ENCODE assay signal across 19 cellular contexts in the genomic region with DNA sequence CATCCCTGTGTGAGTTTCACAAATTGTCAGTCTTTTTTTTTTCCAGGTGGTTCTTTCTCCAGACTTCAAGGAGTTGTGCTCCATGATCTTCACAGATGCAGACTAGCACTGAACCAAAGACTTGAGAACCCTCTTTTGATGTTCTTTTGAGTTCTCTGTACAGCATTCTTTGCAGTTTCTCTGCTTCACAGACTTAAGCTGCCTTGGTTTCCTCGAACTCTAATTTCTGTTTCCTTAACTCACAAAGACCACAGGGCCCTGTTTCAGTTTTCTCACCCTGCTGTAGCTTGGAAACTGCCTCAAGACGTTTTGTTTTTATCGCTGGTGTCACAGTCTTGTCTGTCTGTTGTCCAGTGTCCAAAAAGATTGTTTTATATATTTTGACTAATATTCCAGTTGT.
DNase-seq lines count a peak whose midpoint lies in the region; ATAC-seq and TF ChIP-seq lines count a peak whose summit lies in the region.
"Had no signal": no experiment of that assay in that cellular context is flagged by ENCODE, and none has a peak within 500 bp of the region (broad histone marks: within the 10 kb centered on the region; RNA-seq: fewer than 3 reads in every experiment).

No MANE protein-coding gene starts in this region.

- H3K27me3 Mint-ChIP-seq in chondrocyte (ENCODE audit: low read depth) (no peaks in the 10 kb centered on the region), nephron progenitor cell (ENCODE audit: low read depth, poor library complexity) (no peaks in the 10 kb centered on the region), natural killer cell (ENCODE audit: low read depth in 2 of 2) (no peaks in the 10 kb centered on the region), MCF 10A (ENCODE audit: insufficient read depth, unreplicated experiment) (peaks cover 86% of the 10 kb centered on the region)
- H3K27me3 Mint-ChIP-seq: CD4-positive, alpha-beta memory T cell; T-helper 17 cell had no signal

- CTCF ChIA-PET in MCF 10A (lab: Yijun Ruan, JAX) = interaction anchor here (0.6 to 1.5 kb wide), 2 partner anchors 160 to 473 kb away, joined by 4 to 5 read pairs; no protein-coding TSS in a partner anchor

- H3K9me2 ChIP-seq in GM23248 (ENCODE audit: insufficient read depth) = no peaks in the 10 kb centered on the region

- POLR2A ChIA-PET in MCF 10A (lab: Yijun Ruan, JAX) = no interaction called here

- intact Hi-C loops in natural killer cell (cut with micrococcal nuclease) = no loop called here
- intact Hi-C loops in MCF 10A (cut with micrococcal nuclease) = no loop called here

- in situ Hi-C loops in GM23248 (cut with MboI) = no loop called here

- no peaks in the 10 kb centered on the region for H3K79me2 ChIP-seq in GM23248 (ENCODE audit: insufficient read depth)

- H3K4me1 ChIP-seq in GM23248 (ENCODE audit: insufficient read depth) = peaks cover 54% of the 10 kb centered on the region
- H3K4me1 ChIP-seq: BE2C had no signal

- BruUV-seq in MCF 10A (replicated peaks; lab: Mats Ljungman, UMichigan) = no TSS peak

- H3K27me3 ChIP-seq in GM23248 (replicated peaks; ENCODE audit: insufficient read depth) = no peaks in the 10 kb centered on the region
- H3K27me3 ChIP-seq: BE2C had no signal

- WGBS in GM23248 (ENCODE audit: low coverage in 1 of 2, low lambda C conversion rate in 2 of 2, missing lambda C conversion rate in 2 of 2), 2 experiments = 8 to 11% methylated on average over 3 of the region's 3 CpGs

- H3K36me3 ChIP-seq in GM23248 (ENCODE audit: low read depth) = no peaks in the 10 kb centered on the region
- H3K36me3 ChIP-seq: BE2C had no signal

- no peaks in the 10 kb centered on the region for H3K36me3 Mint-ChIP-seq in chondrocyte (ENCODE audit: low read depth)
- no peaks in the 10 kb centered on the region for H3K36me3 Mint-ChIP-seq in nephron progenitor cell (ENCODE audit: low read depth)
- no peaks in the 10 kb centered on the region for H3K36me3 Mint-ChIP-seq in natural killer cell
- H3K36me3 Mint-ChIP-seq in MCF 10A (ENCODE audit: insufficient read depth, unreplicated experiment) = no peaks in the 10 kb centered on the region
- H3K36me3 Mint-ChIP-seq: CD4-positive, alpha-beta memory T cell had no signal

- H4K20me1 ChIP-seq in GM23248 (ENCODE audit: insufficient read depth) = no peaks in the 10 kb centered on the region

- no peak for ATAC-seq in natural killer cell
- ATAC-seq: HepG2, T-helper 17 cell had no signal

- no peak for TF ChIP-seq CTCF in chondrocyte (IDR thresholded peaks at IDR 0.05)
- no peak for TF ChIP-seq CTCF in nephron progenitor cell (IDR thresholded peaks at IDR 0.05)
- TF ChIP-seq CTCF in natural killer cell (IDR thresholded peaks at IDR 0.05) = no peak
- TF ChIP-seq CTCF in MCF 10A (IDR thresholded peaks at IDR 0.05; ENCODE audit: unreplicated experiment) = no peak

- peak overlapping the region; percentile 41; the same call in 1 of the 2 replicates for H3K9ac ChIP-seq in GM23248

- H3K9me3 Mint-ChIP-seq in chondrocyte (ENCODE audit: low read depth) (peaks cover 4% of the 10 kb centered on the region), nephron progenitor cell (no peaks in the 10 kb centered on the region), natural killer cell (peaks cover 2 to 4% of the 10 kb centered on the region in 2 donors), MCF 10A (ENCODE audit: unreplicated experiment) (no peaks in the 10 kb centered on the region)

- H2AFZ ChIP-seq in GM23248 = peak overlapping the region; percentile 85

- peaks cover 12% of the 10 kb centered on the region for H3F3A ChIP-seq in GM23248 (ENCODE audit: insufficient read depth)

- H3K27ac ChIP-seq in GM23248 = no peak overlapping the region

- H3K27ac Mint-ChIP-seq in chondrocyte (ENCODE audit: unreplicated experiment) = peak overlapping the region; percentile 37
- peak overlapping the region; percentile 32 for H3K27ac Mint-ChIP-seq in nephron progenitor cell
- H3K27ac Mint-ChIP-seq in natural killer cell = no peak overlapping the region
- H3K27ac Mint-ChIP-seq in MCF 10A (ENCODE audit: low read depth, unreplicated experiment) = no peak overlapping the region
- H3K27ac Mint-ChIP-seq: CD4-positive, alpha-beta memory T cell; T-helper 17 cell had no signal

- H3K4me1 Mint-ChIP-seq in chondrocyte (ENCODE audit: low read depth) (peaks cover 25% of the 10 kb centered on the region), nephron progenitor cell (no peaks in the 10 kb centered on the region), natural killer cell (no peaks in the 10 kb centered on the region), MCF 10A (ENCODE audit: insufficient read depth, unreplicated experiment) (no peaks in the 10 kb centered on the region)
- H3K4me1 Mint-ChIP-seq: CD4-positive, alpha-beta memory T cell; T-helper 17 cell had no signal

- no peak overlapping the region for H3K4me3 Mint-ChIP-seq in chondrocyte (ENCODE audit: unreplicated experiment)
- no peak overlapping the region for H3K4me3 Mint-ChIP-seq in nephron progenitor cell
- H3K4me3 Mint-ChIP-seq in natural killer cell = no peak overlapping the region
- no peak overlapping the region for H3K4me3 Mint-ChIP-seq in MCF 10A (ENCODE audit: unreplicated experiment)
- H3K4me3 Mint-ChIP-seq: CD4-positive, alpha-beta memory T cell; T-helper 17 cell had no signal

- H3K4me3 ChIP-seq in GM23248 = peak overlapping the region; percentile 55

- peak overlapping the region; percentile 73 for H3K4me2 ChIP-seq in GM23248 (ENCODE audit: unreplicated experiment)

- H3K9me3 ChIP-seq in GM23248 (ENCODE audit: low read depth) = no peaks in the 10 kb centered on the region
- H3K9me3 ChIP-seq: BE2C had no signal

- peak; percentile 9 for DNase-seq in GM23248
- peak; percentile 2 for DNase-seq in NAMALWA (ENCODE audit: low spot score)
- no peak for DNase-seq in chondrocyte (ENCODE audit: low spot score)
- DNase-seq in nephron progenitor cell = no peak
- DNase-seq in NCI-H1417 treated with DMSO at 0.1 percent for 48 hours (lab: John Stamatoyannopoulos, UW) = no peak
- no peak for DNase-seq in natural killer cell
- no peak for DNase-seq in MCF 10A (ENCODE audit: unreplicated experiment)
- DNase-seq in effector CD4-positive, alpha-beta T cell = no peak
- DNase-seq: BE2C; CD4-positive, alpha-beta memory T cell; HCEC 1CT; KG1; NCI-H1930; NCI-H2171 treated with DMSO at 0.1 percent for 48 hours; NCI-H446 treated with DMSO at 0.1 percent for 48 hours; NCI-H748 treated with DMSO at 0.1 percent for 48 hours; SIG-M5; T-helper 17 cell had no signal

Comparison
In these comparisons a context has a peak if more than half of its experiments do, and no peak if none do; other contexts are left out.
1. DNase-seq: peak in GM23248 (single experiment) and NAMALWA (single experiment); none in chondrocyte (single experiment), nephron progenitor cell (single experiment), NCI-H1417 treated with DMSO at 0.1 percent for 48 hours (single experiment), natural killer cell (single experiment), MCF 10A (single experiment) and effector CD4-positive, alpha-beta T cell (single experiment).
2. H3K27ac Mint-ChIP-seq: peak in chondrocyte (single experiment) and nephron progenitor cell (single experiment); none in natural killer cell (0 of 2) and MCF 10A (single experiment).